Comparison of ENCODE assay signal across 18 cellular contexts in genomic region chr6:44009425-44010321, GRCh38.
DNase-seq lines count a peak whose midpoint lies in the region; ATAC-seq, FAIRE-seq and TF ChIP-seq lines count a peak whose summit lies in the region.
"Had no signal": no experiment of that assay in that cellular context is flagged by ENCODE, and none has a peak within 500 bp of the region (broad histone marks: within the 10 kb centered on the region; RNA-seq: fewer than 3 reads in every experiment).

No MANE protein-coding gene starts in this region.

- no peak overlapping the region for H3K9ac ChIP-seq in K562 (ENCODE audit: insufficient read depth in 1 of 2, low read depth in 2 of 2, low read length in 2 of 2)

- FAIRE-seq in K562 (lab: Jason Lieb, UNC) = no peak
- FAIRE-seq: GM12891, GM19239 had no signal

- DNase-seq in NCI-H345 (lab: John Stamatoyannopoulos, UW) (peak; percentile 38), NCI-H345 treated with DMSO at 0.1 percent for 48 hours (lab: John Stamatoyannopoulos, UW; ENCODE audit: unreplicated experiment) (no peak), K562 (ENCODE audit: extremely low read depth in 1 of 4, low spot score in 3 of 4) (no peak), left ventricle myocardium superior (peak; percentile 80), thyroid gland (peak; percentile 92), NOMO-1 treated with dmso at 0.1 percent for 144 hours (lab: John Stamatoyannopoulos, UW; ENCODE audit: unreplicated experiment) (no peak), testis (no peak), DMS53 treated with DMSO at 0.1 percent for 48 hours (lab: John Stamatoyannopoulos, UW; ENCODE audit: unreplicated experiment) (no peak)
- DNase-seq: ACHN; activated T-cell treated with anti-CD3 and anti-CD28 coated beads, Interleukin-2, amount 50 U/mL, for 4 hours; effector CD4-positive, alpha-beta T cell; glutamatergic neuron; NCI-H1417 treated with DMSO at 0.1 percent for 48 hours; NCI-H524 had no signal

- H3K27me3 ChIP-seq in K562 (ENCODE audit: control insufficient read depth in 2 of 2, insufficient read depth in 2 of 2, low read length in 2 of 2) (no peaks in the 10 kb centered on the region), thyroid gland (no peaks in the 10 kb centered on the region), testis (no peaks in the 10 kb centered on the region)

- H4K20me1 ChIP-seq in K562 (replicated peaks; ENCODE audit: control insufficient read depth, insufficient read depth, low read length) = no peaks in the 10 kb centered on the region

- TF ChIP-seq EP300 in K562 (IDR thresholded peaks at IDR 0.05; ENCODE audit: low read length) = no peak

- WGBS in K562 (ENCODE audit: insufficient coverage, low coverage, missing lambda C conversion rate) = 53% methylated on average over 10 of the region's 11 CpGs
- 39 to 44% methylated on average over 11 of the region's 11 CpGs for WGBS in thyroid gland, 2 donors
- 71 to 73% methylated on average over 10 to 11 of the region's 11 CpGs for WGBS in testis, 2 donors

- H3K9me3 ChIP-seq in K562 (replicated peaks; ENCODE audit: control insufficient read depth, insufficient read depth, low read depth, low read length) (no peaks in the 10 kb centered on the region), thyroid gland (no peaks in the 10 kb centered on the region), testis (no peaks in the 10 kb centered on the region)
- H3K9me3 ChIP-seq: HAP-1 had no signal

- H3K4me3 ChIP-seq in K562 (no peak overlapping the region), thyroid gland (replicated peaks in 1 of 3) (no peak overlapping the region), testis (no peak overlapping the region)
- H3K4me3 ChIP-seq: HAP-1, lung had no signal

- CTCF ChIA-PET in K562 (lab: Yijun Ruan, JAX; ENCODE audit: low intra/inter-chr PET ratio) = no interaction called here

- H3K27ac ChIP-seq in K562 (ENCODE audit: extremely low read depth, low read depth, low read length) (no peak overlapping the region), thyroid gland (peak overlapping the region; percentile 83 to 92 (median 88)), testis (no peak overlapping the region)

- H2AFZ ChIP-seq in K562 (ENCODE audit: low read depth, low read length) = no peak overlapping the region

- H3K36me3 ChIP-seq in K562 (ENCODE audit: control insufficient read depth, insufficient read depth, low read length) (no peaks in the 10 kb centered on the region), thyroid gland (no peaks in the 10 kb centered on the region), testis (ENCODE audit: low read depth, missing control alignments) (no peaks in the 10 kb centered on the region)
- H3K36me3 ChIP-seq: HAP-1 had no signal

- intact Hi-C loops in K562 (cut with micrococcal nuclease) = loop anchor here (5.0 kb wide), 2 partner anchors 52 to 53 kb away; no protein-coding TSS in a partner anchor
- intact Hi-C loops in left ventricle myocardium superior (cut with micrococcal nuclease) = no loop called here
- intact Hi-C loops in thyroid gland (cut with DNase I) = loop anchor here (5.0 kb wide), 1 partner anchor 43 kb away; no protein-coding TSS in a partner anchor
- intact Hi-C loops in testis (cut with DNase I; ENCODE audit: low total_unique reads) = no loop called here

- H3K9me1 ChIP-seq in K562 (ENCODE audit: control insufficient read depth, insufficient read depth, low read length) = no peaks in the 10 kb centered on the region

- POLR2A ChIA-PET in K562 (lab: Yijun Ruan, JAX) = interaction anchor here (0.6 to 1.5 kb wide), 5 partner anchors 10 to 226 kb away, joined by 3 to 6 read pairs (median 3); no protein-coding TSS in a partner anchor

- H3K4me1 ChIP-seq in K562 (replicated peaks in 1 of 2; ENCODE audit: control insufficient read depth in 2 of 2, insufficient read depth in 2 of 2, low read length in 2 of 2) (peaks cover 4 to 23% of the 10 kb centered on the region in 2 experiments; a peak in 4 of 5 replicates), thyroid gland (peaks cover 43 to 67% of the 10 kb centered on the region in 2 donors), testis (no peaks in the 10 kb centered on the region)
- H3K4me1 ChIP-seq: HAP-1 had no signal

- H3K79me2 ChIP-seq in K562 (ENCODE audit: control insufficient read depth, insufficient read depth, low read length) = no peaks in the 10 kb centered on the region

- TF ChIP-seq CTCF in K562 (IDR thresholded peaks at IDR 0.05 in 2 of 3, conservative IDR thresholded peaks at IDR 0.05 in 1 of 3; ENCODE audit: insufficient read depth in 2 of 3, low read depth in 1 of 3, low read length in 3 of 3) = no peak
- no peak for TF ChIP-seq CTCF in thyroid gland (IDR thresholded peaks at IDR 0.05)
- TF ChIP-seq CTCF in testis (IDR thresholded peaks at IDR 0.05) = no peak

- no peak overlapping the region for H3K4me2 ChIP-seq in K562 (ENCODE audit: insufficient read depth, low read length)

- no peak for TF ChIP-seq POLR2A in K562 (conservative IDR thresholded peaks at IDR 0.05)
- TF ChIP-seq POLR2A in thyroid gland (IDR thresholded peaks at IDR 0.05) = no peak
- TF ChIP-seq POLR2A in testis (IDR thresholded peaks at IDR 0.05) = no peak

- no TSS peak for BruUV-seq in K562 (replicated peaks; lab: Mats Ljungman, UMichigan)

- no peak for ATAC-seq in K562
- ATAC-seq in left ventricle myocardium superior = peak; percentile 36

- TF ChIP-seq RAD21 in K562 (CRISPR knock-in tag; conservative IDR thresholded peaks at IDR 0.05 in 1 of 2, IDR thresholded peaks at IDR 0.05 in 1 of 2) = no peak

- in situ Hi-C loops in K562 (cut with MboI) = no loop called here

TF ChIP-seq in K562, 482 proteins besides CTCF, POLR2A, EP300 and RAD21:
- TF ChIP-seq ZNF24 (IDR thresholded peaks at IDR 0.05) = peak; percentile 83
- TF ChIP-seq E2F3 (CRISPR knock-in tag; IDR thresholded peaks at IDR 0.05) = no peak
- TF ChIP-seq NFIC (IDR thresholded peaks at IDR 0.05) = peak; percentile 78
TF ChIP-seq in K562: peak in this region for 2.

Comparison
In these comparisons a context has a peak if more than half of its experiments do, and no peak if none do; other contexts are left out.
1. DNase-seq: peak in NCI-H345 (single experiment), left ventricle myocardium superior (single experiment) and thyroid gland (2 of 2); none in NCI-H345 treated with DMSO at 0.1 percent for 48 hours (single experiment), K562 (0 of 4), NOMO-1 treated with dmso at 0.1 percent for 144 hours (single experiment), testis (single experiment) and DMS53 treated with DMSO at 0.1 percent for 48 hours (single experiment).
2. H3K27ac ChIP-seq: peak in thyroid gland (3 of 3); none in K562 (single experiment) and testis (0 of 2).
3. intact Hi-C loops: an anchor here in K562 (5.0 kb wide) and thyroid gland (5.0 kb wide); none called in left ventricle myocardium superior and testis.